In genomic region chr22:23837911-23838685, GRCh38 we compare ENCODE assay signal across 8 cellular contexts. TPM values are rescaled to one million over a fixed set of nuclear protein-coding genes. Genes with fewer than 3 reads are reported as not detected.
A peak's percentile ranks its signal among the peaks of the same experiment; 100 is the strongest.
DNase-seq lines count a peak whose midpoint lies in the region; ATAC-seq and TF ChIP-seq lines count a peak whose summit lies in the region.

No MANE protein-coding gene starts in this region.

- WGBS in right lobe of liver (ENCODE audit: insufficient coverage, low coverage, low lambda C conversion rate, missing lambda C conversion rate): 16% methylated on average over 14 of the region's 41 CpGs

- peaks cover 9% of the 10 kb centered on the region for H3K27me3 Mint-ChIP-seq in activated CD4-positive, alpha-beta memory T cell treated with anti-CD3 and anti-CD28 coated beads, Interleukin-2, amount 10 ng/mL, durations not matched to agents 7 days and 5 days

- no peak for TF ChIP-seq POLR2A in right lobe of liver (IDR thresholded peaks at IDR 0.05)

- intact Hi-C loops in right lobe of liver (cut with DNase I): no loop called here

- POLR2A ChIA-PET in activated CD4-positive, alpha-beta memory T cell treated with anti-CD3 and anti-CD28 coated beads, Interleukin-2, amount 10 ng/mL, durations not matched to agents 7 days and 5 days (lab: Charles Lee): interaction anchor here (0.8 to 1.5 kb wide), 5 partner anchors 9 to 70 kb away, joined by 3 to 4 read pairs (median 3); partner anchors contain the start of gene SLC2A11

- H3K9me3 ChIP-seq in right lobe of liver: no peaks in the 10 kb centered on the region

- H3K9me3 Mint-ChIP-seq in activated CD4-positive, alpha-beta memory T cell treated with anti-CD3 and anti-CD28 coated beads, Interleukin-2, amount 10 ng/mL, durations not matched to agents 7 days and 5 days: no peaks in the 10 kb centered on the region

- H3K36me3 Mint-ChIP-seq in activated CD4-positive, alpha-beta memory T cell treated with anti-CD3 and anti-CD28 coated beads, Interleukin-2, amount 10 ng/mL, durations not matched to agents 7 days and 5 days (ENCODE audit: low read depth): peaks cover 2% of the 10 kb centered on the region

- peaks cover 23% of the 10 kb centered on the region for H3K4me1 Mint-ChIP-seq in activated CD4-positive, alpha-beta memory T cell treated with anti-CD3 and anti-CD28 coated beads, Interleukin-2, amount 10 ng/mL, durations not matched to agents 7 days and 5 days

- H3K4me3 ChIP-seq in right lobe of liver: peak overlapping the region; percentile 42 to 56 (median 48)

- H3K4me1 ChIP-seq in right lobe of liver: peaks cover 0 to 7% (median 0%) of the 10 kb centered on the region in 4 donors

- no peak for DNase-seq in activated CD4-positive, alpha-beta memory T cell treated with anti-CD3 and anti-CD28 coated beads, Interleukin-2, amount 10 ng/mL, durations not matched to agents 7 days and 5 days
- peak in 1 of 3 donors; percentile 56 for DNase-seq in right lobe of liver
- DNase-seq in DMS153 (lab: John Stamatoyannopoulos, UW): no peak
- no peak for DNase-seq in NCI-H774 (lab: John Stamatoyannopoulos, UW)
- no peak for DNase-seq in left lobe of liver (ENCODE audit: low spot score)
- no peak for DNase-seq in NCI-H2196 treated with DMSO at 0.1 percent for 48 hours (lab: John Stamatoyannopoulos, UW; ENCODE audit: unreplicated experiment)

- H3K27ac ChIP-seq in right lobe of liver: no peak overlapping the region

- ATAC-seq in HG02571 (IDR thresholded peaks at IDR 0.05; ENCODE audit: unreplicated experiment) (peak; percentile 3), right lobe of liver (no peak), left lobe of liver (no peak)

- peak overlapping the region; percentile 65 for H3K27ac Mint-ChIP-seq in activated CD4-positive, alpha-beta memory T cell treated with anti-CD3 and anti-CD28 coated beads, Interleukin-2, amount 10 ng/mL, durations not matched to agents 7 days and 5 days

- peak; percentile 2 for TF ChIP-seq CTCF in GM12873 (IDR thresholded peaks at IDR 0.05; ENCODE audit: insufficient read depth, low read depth, low read length, missing control alignments)
- TF ChIP-seq CTCF in right lobe of liver (IDR thresholded peaks at IDR 0.05): no peak

- peak overlapping the region; percentile 85 for H3K4me3 Mint-ChIP-seq in activated CD4-positive, alpha-beta memory T cell treated with anti-CD3 and anti-CD28 coated beads, Interleukin-2, amount 10 ng/mL, durations not matched to agents 7 days and 5 days

- CTCF ChIA-PET in activated CD4-positive, alpha-beta memory T cell treated with anti-CD3 and anti-CD28 coated beads, Interleukin-2, amount 10 ng/mL, durations not matched to agents 7 days and 5 days (lab: Charles Lee): interaction anchor here (0.5 to 1.0 kb wide), 3 partner anchors 12 to 72 kb away, joined by 4 to 5 read pairs (median 5); no protein-coding TSS in a partner anchor

- no peaks in the 10 kb centered on the region for H3K27me3 ChIP-seq in right lobe of liver

- H3K36me3 ChIP-seq in right lobe of liver: peaks cover 0 to 5% (median 2%) of the 10 kb centered on the region in 4 donors

RNA-seq across cellular contexts. Expression of gene DERL3, which starts 0.7 kb away (rescaled TPM):
- 1 to 10 TPM; 7.8 to 8.3 TPM for total RNA-seq in activated CD4-positive, alpha-beta memory T cell treated with anti-CD3 and anti-CD28 coated beads, Interleukin-2, amount 10 ng/mL, durations not matched to agents 7 days and 5 days
- total RNA-seq in right lobe of liver (1 to 10 TPM; 1.1 to 7.1 (median 4.1) TPM), left lobe of liver (4.7 TPM)

RNA-seq across cellular contexts. Expression of gene SLC2A11, which starts 19.6 kb away (rescaled TPM):
- total RNA-seq in activated CD4-positive, alpha-beta memory T cell treated with anti-CD3 and anti-CD28 coated beads, Interleukin-2, amount 10 ng/mL, durations not matched to agents 7 days and 5 days: 1 to 10 TPM; 6.5 TPM
- total RNA-seq in right lobe of liver (1 to 10 TPM; 2.9 to 7.1 (median 5.0) TPM), left lobe of liver (6.8 TPM)

RNA-seq across cellular contexts. Expression of gene SMARCB1, which starts 51.3 kb away (rescaled TPM):
- 10 to 100 TPM; 65.6 to 66.9 TPM for total RNA-seq in activated CD4-positive, alpha-beta memory T cell treated with anti-CD3 and anti-CD28 coated beads, Interleukin-2, amount 10 ng/mL, durations not matched to agents 7 days and 5 days
- total RNA-seq in right lobe of liver: 10 to 100 TPM; 19.9 to 70.2 (median 25.3) TPM
- total RNA-seq in left lobe of liver: 25.7 TPM

RNA-seq across cellular contexts. Expression of gene MIF, which starts 56.1 kb away (rescaled TPM):
- 100 to 1,000 TPM; 836 to 882 TPM for total RNA-seq in activated CD4-positive, alpha-beta memory T cell treated with anti-CD3 and anti-CD28 coated beads, Interleukin-2, amount 10 ng/mL, durations not matched to agents 7 days and 5 days
- total RNA-seq in right lobe of liver: 100 to 1,000 TPM in 5 of 6 experiments, 10 to 100 TPM in 1; 79.4 to 561 (median 307) TPM
- total RNA-seq in left lobe of liver: 81.5 TPM
